In genomic region chr12:49201595-49202295, GRCh38 we compare ENCODE assay signal across 8 cellular contexts. TPM values are rescaled to one million over a fixed set of nuclear protein-coding genes. Genes with fewer than 3 reads are reported as not detected.
DNase-seq lines count a peak whose midpoint lies in the region; ATAC-seq and TF ChIP-seq lines count a peak whose summit lies in the region.

No MANE protein-coding gene starts in this region.

- H3K27ac ChIP-seq in uterus = peak overlapping the region; percentile 85 to 96

- H3K4me1 ChIP-seq in uterus = peaks cover 0 to 4% of the 10 kb centered on the region in 2 donors

- H3K27ac Mint-ChIP-seq in memory B cell = peak overlapping the region; percentile 30

- no peaks in the 10 kb centered on the region for H3K27me3 ChIP-seq in uterus

- H3K36me3 Mint-ChIP-seq in memory B cell = no peaks in the 10 kb centered on the region

- ATAC-seq in memory B cell (ENCODE audit: low read depth) = no peak

- H3K4me3 ChIP-seq in uterus = peak overlapping the region in 1 of 2 donors; percentile 10

- H3K36me3 ChIP-seq in uterus = no peaks in the 10 kb centered on the region

- no peak for TF ChIP-seq CTCF in uterus (IDR thresholded peaks at IDR 0.05)

- no peaks in the 10 kb centered on the region for H3K9me3 Mint-ChIP-seq in memory B cell

- peak; percentile 13 for DNase-seq in NCI-H345 (lab: John Stamatoyannopoulos, UW)
- DNase-seq in NCI-H345 treated with DMSO at 0.1 percent for 48 hours (lab: John Stamatoyannopoulos, UW; ENCODE audit: unreplicated experiment) = no peak
- peak; percentile 32 to 57 for DNase-seq in NCI-H526 (lab: John Stamatoyannopoulos, UW)
- peak; percentile 39 for DNase-seq in cerebellar cortex (ENCODE audit: low spot score)
- no peak for DNase-seq in memory B cell (ENCODE audit: low spot score in 2 of 2)
- DNase-seq in uterus = peak; percentile 37 to 54
- no peak for DNase-seq in SW480 (ENCODE audit: low spot score)
- DNase-seq in activated CD4-positive, CD25-positive, alpha-beta regulatory T cell treated with anti-CD3 and anti-CD28 coated beads, Interleukin-2, amount 50 U/mL, for 72 hours = no peak

- H3K4me3 Mint-ChIP-seq in memory B cell = no peak overlapping the region

- no peak for TF ChIP-seq POLR2A in uterus (IDR thresholded peaks at IDR 0.05)

- intact Hi-C loops in uterus (cut with DNase I; ENCODE audit: low total_unique reads) = no loop called here

- peaks cover 6% of the 10 kb centered on the region for H3K4me1 Mint-ChIP-seq in memory B cell

- no peaks in the 10 kb centered on the region for H3K9me3 ChIP-seq in uterus

- peaks cover 1% of the 10 kb centered on the region for H3K27me3 Mint-ChIP-seq in memory B cell

RNA-seq across cellular contexts. Expression of gene TUBA1A, which starts 12.9 kb away (rescaled TPM):
- 100 to 1,000 TPM; 241 to 900 (median 352) TPM for total RNA-seq in uterus

Comparison
In these comparisons a context has a peak if more than half of its experiments do, and no peak if none do; other contexts are left out.
1. DNase-seq: peak in NCI-H345 (single experiment), NCI-H526 (2 of 2), cerebellar cortex (single experiment) and uterus (2 of 2); none in NCI-H345 treated with DMSO at 0.1 percent for 48 hours (single experiment), memory B cell (0 of 2), SW480 (single experiment) and activated CD4-positive, CD25-positive, alpha-beta regulatory T cell treated with anti-CD3 and anti-CD28 coated beads, Interleukin-2, amount 50 U/mL, for 72 hours (single experiment).